8 cellular contexts compared by ENCODE assay signal in the genomic region with DNA sequence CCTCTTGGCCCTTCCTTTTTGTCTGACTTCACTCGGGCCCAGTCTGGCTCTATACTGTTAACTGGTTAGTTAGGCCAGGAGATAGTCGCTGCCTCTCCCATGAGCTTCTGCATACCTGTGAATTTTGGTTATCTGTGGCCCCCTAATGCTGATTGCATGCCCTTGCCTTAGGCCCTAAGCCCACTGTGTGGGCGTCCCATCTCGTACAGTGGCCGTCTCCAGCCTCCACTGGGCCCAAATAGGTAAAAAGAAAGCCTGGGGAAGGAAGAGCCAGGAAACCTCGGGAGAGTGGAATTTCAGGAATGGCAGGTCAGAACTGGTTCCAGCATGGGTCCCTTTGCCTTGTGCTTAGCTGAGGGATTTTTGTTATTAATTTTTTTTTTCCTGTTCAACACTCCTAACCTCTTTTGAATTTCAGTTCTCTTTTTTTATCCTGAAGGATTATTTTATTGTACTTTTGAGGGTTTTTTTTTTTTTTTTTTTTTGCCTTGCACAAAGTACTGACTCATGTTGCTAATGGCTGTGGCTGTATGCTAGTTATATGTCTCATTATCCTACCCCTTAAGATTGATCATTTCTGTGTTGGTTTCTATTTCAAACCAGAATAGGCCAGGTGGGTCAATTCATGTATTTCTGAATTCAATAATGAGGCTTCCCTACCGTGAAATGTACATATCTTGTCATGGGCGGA. TPM values are rescaled to one million over a fixed set of nuclear protein-coding genes. Genes with fewer than 3 reads are reported as not detected.
A peak's percentile ranks its signal among the peaks of the same experiment; 100 is the strongest.
DNase-seq lines count a peak whose midpoint lies in the region; ATAC-seq and TF ChIP-seq lines count a peak whose summit lies in the region.

No MANE protein-coding gene starts in this region.

- H3K9ac ChIP-seq in stomach smooth muscle (ENCODE audit: low read length in 2 of 2), result peak overlapping the region; percentile 16 to 55

- 32% methylated on average over 8 of the region's 8 CpGs for whole genome bisulfite sequencing in hepatocyte (ENCODE audit: low lambda C conversion rate, missing lambda C conversion rate)

- H3K27me3 ChIP-seq in hepatocyte, result no peaks in the 10 kb centered on the region
- no peaks in the 10 kb centered on the region for H3K27me3 ChIP-seq in stomach smooth muscle (ENCODE audit: control insufficient read depth in 1 of 2, insufficient read depth in 2 of 2, low read length in 2 of 2)

- no peaks in the 10 kb centered on the region for H3K27me3 Mint-ChIP-seq in T-helper 1 cell treated with Interleukin-12 subunit alpha and Interleukin-12 subunit beta and Interleukin-4 antibody, amounts not matched to agents 30 μg/mL and 1 μg/mL, for 36 hours (ENCODE audit: low read depth)

- peaks cover 39% of the 10 kb centered on the region for H3K4me1 ChIP-seq in hepatocyte (ENCODE audit: insufficient read depth)
- peaks cover 55% of the 10 kb centered on the region for H3K4me1 ChIP-seq in stomach smooth muscle (ENCODE audit: control insufficient read depth, insufficient read depth, low read length)

- H2AFZ ChIP-seq in hepatocyte, result no peak overlapping the region

- intact Hi-C loops in posterior vena cava (cut with DNase I), result loop anchor here in 1 of 2 donors (10.0 kb wide), 1 partner anchor 78 kb away; no protein-coding TSS in a partner anchor

- DNase-seq in T-helper 1 cell (no peak), hepatocyte (ENCODE audit: low spot score) (peak; percentile 42), posterior vena cava (ENCODE audit: low spot score) (no peak), NCI-H1417 treated with DMSO at 0.1 percent for 48 hours (lab: John Stamatoyannopoulos, UW) (no peak)

- no peak for ATAC-seq in HG02642 (IDR thresholded peaks at IDR 0.05; ENCODE audit: poor library complexity, unreplicated experiment)

- H3K36me3 Mint-ChIP-seq in T-helper 1 cell treated with Interleukin-12 subunit alpha and Interleukin-12 subunit beta and Interleukin-4 antibody, amounts not matched to agents 30 μg/mL and 1 μg/mL, for 36 hours (ENCODE audit: low read depth), result peaks cover 14% of the 10 kb centered on the region

- H3K9me3 Mint-ChIP-seq in T-helper 1 cell treated with Interleukin-12 subunit alpha and Interleukin-12 subunit beta and Interleukin-4 antibody, amounts not matched to agents 30 μg/mL and 1 μg/mL, for 36 hours, result no peaks in the 10 kb centered on the region

- H3K4me3 ChIP-seq in WI38 (ENCODE audit: low read depth, low read length) (peak overlapping the region; percentile 23), hepatocyte (no peak overlapping the region), stomach smooth muscle (ENCODE audit: low read length in 2 of 2) (peak overlapping the region; percentile 1 to 60)

- H3K9me2 ChIP-seq in hepatocyte (replicated peaks; ENCODE audit: insufficient read depth), result no peaks in the 10 kb centered on the region

- peaks cover 63% of the 10 kb centered on the region for H3K4me1 Mint-ChIP-seq in T-helper 1 cell treated with Interleukin-12 subunit alpha and Interleukin-12 subunit beta and Interleukin-4 antibody, amounts not matched to agents 30 μg/mL and 1 μg/mL, for 36 hours (ENCODE audit: low read depth)

- peak overlapping the region; percentile 95 for H3K4me2 ChIP-seq in hepatocyte

- H3K27ac Mint-ChIP-seq in T-helper 1 cell treated with Interleukin-12 subunit alpha and Interleukin-12 subunit beta and Interleukin-4 antibody, amounts not matched to agents 30 μg/mL and 1 μg/mL, for 36 hours, result peak overlapping the region; percentile 75

- peaks cover 75% of the 10 kb centered on the region for H4K20me1 ChIP-seq in hepatocyte (ENCODE audit: insufficient read depth, poor library complexity, severe bottlenecking)

- H3K27ac ChIP-seq in hepatocyte (peak overlapping the region; percentile 65), stomach smooth muscle (ENCODE audit: low read length) (peak overlapping the region; percentile 60)

- H3K36me3 ChIP-seq in hepatocyte (replicated peaks; ENCODE audit: insufficient read depth, low read depth) (no peaks in the 10 kb centered on the region), stomach smooth muscle (ENCODE audit: control insufficient read depth in 2 of 2, insufficient read depth in 2 of 2, low read length in 2 of 2) (no peaks in the 10 kb centered on the region)

- TF ChIP-seq CTCF in WI38 (IDR thresholded peaks at IDR 0.05; ENCODE audit: low read depth, low read length), result no peak
- TF ChIP-seq CTCF in hepatocyte (IDR thresholded peaks at IDR 0.05; ENCODE audit: poor library complexity), result no peak

- H3K9me3 ChIP-seq in hepatocyte (ENCODE audit: low read depth) (no peaks in the 10 kb centered on the region), stomach smooth muscle (ENCODE audit: control insufficient read depth in 2 of 2, low read length in 2 of 2) (no peaks in the 10 kb centered on the region)

- H3K79me2 ChIP-seq in hepatocyte, result peaks cover 78% of the 10 kb centered on the region

- peak overlapping the region; percentile 82 for H3K4me3 Mint-ChIP-seq in T-helper 1 cell treated with Interleukin-12 subunit alpha and Interleukin-12 subunit beta and Interleukin-4 antibody, amounts not matched to agents 30 μg/mL and 1 μg/mL, for 36 hours

RNA-seq across cellular contexts. Expression of gene PRRC2B, which starts 3.4 kb away (rescaled TPM):
- total RNA-seq in hepatocyte (76.8 and 118 TPM in 2 replicates), posterior vena cava (100 to 1,000 TPM; 148 to 151 TPM)
- 44.6 and 48.2 TPM in 2 replicates for polyA plus RNA-seq in hepatocyte
